ENCODE assay signal across 18 cellular contexts in genomic region chr5:134864707-134865106, GRCh38. TPM values are rescaled to one million over a fixed set of nuclear protein-coding genes. Genes with fewer than 3 reads are reported as not detected.
A peak's percentile ranks its signal among the peaks of the same experiment; 100 is the strongest.
DNase-seq lines count a peak whose midpoint lies in the region; ATAC-seq and TF ChIP-seq lines count a peak whose summit lies in the region.
"Had no signal": no experiment of that assay in that cellular context is flagged by ENCODE, and none has a peak within 500 bp of the region (broad histone marks: within the 10 kb centered on the region; RNA-seq: fewer than 3 reads in every experiment).

No MANE protein-coding gene starts in this region.

- no peaks in the 10 kb centered on the region for H3K27me3 Mint-ChIP-seq in activated CD8-positive, alpha-beta memory T cell treated with anti-CD3 and anti-CD28 coated beads, Interleukin-2, amount 10 ng/mL, durations not matched to agents 7 days and 5 days
- H3K27me3 Mint-ChIP-seq in type B pancreatic cell: no peaks in the 10 kb centered on the region
- H3K27me3 Mint-ChIP-seq: CD4-positive, alpha-beta memory T cell had no signal

- ATAC-seq in activated CD8-positive, alpha-beta memory T cell treated with anti-CD3 and anti-CD28 coated beads, Interleukin-2, amount 10 ng/mL, durations not matched to agents 7 days and 5 days: no peak
- peak; percentile 35 for ATAC-seq in mucosa of descending colon
- no peak for ATAC-seq in GM19351 (IDR thresholded peaks at IDR 0.05; ENCODE audit: unreplicated experiment)
- ATAC-seq: GM12878, GM23338 had no signal

- no peaks in the 10 kb centered on the region for H3K9me3 ChIP-seq in mucosa of descending colon
- H3K9me3 ChIP-seq: BLaER1 had no signal

- H3K36me3 Mint-ChIP-seq in activated CD8-positive, alpha-beta memory T cell treated with anti-CD3 and anti-CD28 coated beads, Interleukin-2, amount 10 ng/mL, durations not matched to agents 7 days and 5 days: peaks cover 4% of the 10 kb centered on the region
- H3K36me3 Mint-ChIP-seq in type B pancreatic cell: peaks cover 7% of the 10 kb centered on the region

- intact Hi-C loops in mucosa of descending colon (cut with DNase I, micrococcal nuclease): no loop called here

- H3K4me3 ChIP-seq in mucosa of descending colon: no peak overlapping the region
- H3K4me3 ChIP-seq: BLaER1, GM12878, GM23338 had no signal

- TF ChIP-seq CTCF in mucosa of descending colon (IDR thresholded peaks at IDR 0.05) (no peak), type B pancreatic cell (conservative IDR thresholded peaks at IDR 0.05) (no peak)

- no peaks in the 10 kb centered on the region for H3K9me3 Mint-ChIP-seq in activated CD8-positive, alpha-beta memory T cell treated with anti-CD3 and anti-CD28 coated beads, Interleukin-2, amount 10 ng/mL, durations not matched to agents 7 days and 5 days (ENCODE audit: low read depth)
- no peaks in the 10 kb centered on the region for H3K9me3 Mint-ChIP-seq in type B pancreatic cell
- H3K9me3 Mint-ChIP-seq: CD14-positive monocyte; CD4-positive, alpha-beta memory T cell; GM23338 had no signal

- peak; percentile 42 for DNase-seq in activated CD8-positive, alpha-beta memory T cell treated with anti-CD3 and anti-CD28 coated beads for 24 hours
- DNase-seq in activated CD8-positive, alpha-beta memory T cell treated with anti-CD3 and anti-CD28 coated beads, Interleukin-2, amount 10 ng/mL, durations not matched to agents 7 days and 5 days: no peak
- DNase-seq in erythroblast (lab: John Stamatoyannopoulos, UW) (peak; percentile 35 to 40), mucosa of descending colon (no peak), COLO668 (lab: John Stamatoyannopoulos, UW; ENCODE audit: unreplicated experiment) (no peak), type B pancreatic cell (ENCODE audit: extremely low spot score, unreplicated experiment) (no peak)
- DNase-seq: 8988T; CD4-positive, alpha-beta memory T cell; DMS 273 treated with DMSO at 0.1 percent for 48 hours; DMS53; DND-41; EL; HCEC 1CT had no signal

- TF ChIP-seq POLR2A in erythroblast (IDR thresholded peaks at IDR 0.05; ENCODE audit: low read length): no peak

- CTCF ChIA-PET in activated CD8-positive, alpha-beta memory T cell treated with anti-CD3 and anti-CD28 coated beads, Interleukin-2, amount 10 ng/mL, durations not matched to agents 7 days and 5 days (lab: Charles Lee): no interaction called here

- no peak overlapping the region for H3K4me3 Mint-ChIP-seq in activated CD8-positive, alpha-beta memory T cell treated with anti-CD3 and anti-CD28 coated beads, Interleukin-2, amount 10 ng/mL, durations not matched to agents 7 days and 5 days
- H3K4me3 Mint-ChIP-seq in type B pancreatic cell: no peak overlapping the region
- H3K4me3 Mint-ChIP-seq: CD14-positive monocyte; CD4-positive, alpha-beta memory T cell; GM23338 had no signal

- no peaks in the 10 kb centered on the region for H3K4me1 ChIP-seq in mucosa of descending colon (ENCODE audit: low read depth)
- H3K4me1 ChIP-seq: BLaER1 had no signal

- no peaks in the 10 kb centered on the region for H3K36me3 ChIP-seq in mucosa of descending colon (ENCODE audit: low read depth)

- H3K27ac Mint-ChIP-seq in activated CD8-positive, alpha-beta memory T cell treated with anti-CD3 and anti-CD28 coated beads, Interleukin-2, amount 10 ng/mL, durations not matched to agents 7 days and 5 days: no peak overlapping the region
- no peak overlapping the region for H3K27ac Mint-ChIP-seq in type B pancreatic cell
- H3K27ac Mint-ChIP-seq: GM23338 had no signal

- H3K4me1 Mint-ChIP-seq in activated CD8-positive, alpha-beta memory T cell treated with anti-CD3 and anti-CD28 coated beads, Interleukin-2, amount 10 ng/mL, durations not matched to agents 7 days and 5 days: peaks cover 2% of the 10 kb centered on the region
- H3K4me1 Mint-ChIP-seq in type B pancreatic cell (ENCODE audit: unreplicated experiment): no peaks in the 10 kb centered on the region
- H3K4me1 Mint-ChIP-seq: CD14-positive monocyte; CD4-positive, alpha-beta memory T cell; GM23338 had no signal

RNA-seq across cellular contexts. Expression of gene TXNDC15, which starts 9.5 kb away (rescaled TPM):
- 10 to 100 TPM; 50.0 to 56.8 TPM for total RNA-seq in activated CD8-positive, alpha-beta memory T cell treated with anti-CD3 and anti-CD28 coated beads, Interleukin-2, amount 10 ng/mL, durations not matched to agents 7 days and 5 days
- total RNA-seq in mucosa of descending colon (10 to 100 TPM; 20.7 to 45.4 (median 32.8) TPM), type B pancreatic cell (ENCODE audit: low replicate concordance) (37.1 and 41.3 TPM in 2 replicates)

RNA-seq across cellular contexts. Expression of gene C5orf24, which starts 18.9 kb away (rescaled TPM):
- 10 to 100 TPM; 29.7 to 30.1 TPM for total RNA-seq in activated CD8-positive, alpha-beta memory T cell treated with anti-CD3 and anti-CD28 coated beads, Interleukin-2, amount 10 ng/mL, durations not matched to agents 7 days and 5 days
- total RNA-seq in mucosa of descending colon (10 to 100 TPM; 23.7 to 48.6 (median 30.5) TPM), type B pancreatic cell (ENCODE audit: low replicate concordance) (43.7 and 62.9 TPM in 2 replicates)

RNA-seq across cellular contexts. Expression of gene PCBD2, which starts 40.2 kb away (rescaled TPM):
- 10 to 100 TPM; 13.4 to 13.7 TPM for total RNA-seq in activated CD8-positive, alpha-beta memory T cell treated with anti-CD3 and anti-CD28 coated beads, Interleukin-2, amount 10 ng/mL, durations not matched to agents 7 days and 5 days
- 10 to 100 TPM; 14.0 to 21.1 (median 15.9) TPM for total RNA-seq in mucosa of descending colon
- total RNA-seq in type B pancreatic cell (ENCODE audit: low replicate concordance): 10.4 and 10.5 TPM in 2 replicates

Comparison
In these comparisons a context has a peak if more than half of its experiments do, and no peak if none do; other contexts are left out.
1. DNase-seq: peak in activated CD8-positive, alpha-beta memory T cell treated with anti-CD3 and anti-CD28 coated beads for 24 hours (single experiment) and erythroblast (2 of 2); none in activated CD8-positive, alpha-beta memory T cell treated with anti-CD3 and anti-CD28 coated beads, Interleukin-2, amount 10 ng/mL, durations not matched to agents 7 days and 5 days (single experiment), mucosa of descending colon (0 of 3), COLO668 (single experiment) and type B pancreatic cell (single experiment).